In the genomic region with DNA sequence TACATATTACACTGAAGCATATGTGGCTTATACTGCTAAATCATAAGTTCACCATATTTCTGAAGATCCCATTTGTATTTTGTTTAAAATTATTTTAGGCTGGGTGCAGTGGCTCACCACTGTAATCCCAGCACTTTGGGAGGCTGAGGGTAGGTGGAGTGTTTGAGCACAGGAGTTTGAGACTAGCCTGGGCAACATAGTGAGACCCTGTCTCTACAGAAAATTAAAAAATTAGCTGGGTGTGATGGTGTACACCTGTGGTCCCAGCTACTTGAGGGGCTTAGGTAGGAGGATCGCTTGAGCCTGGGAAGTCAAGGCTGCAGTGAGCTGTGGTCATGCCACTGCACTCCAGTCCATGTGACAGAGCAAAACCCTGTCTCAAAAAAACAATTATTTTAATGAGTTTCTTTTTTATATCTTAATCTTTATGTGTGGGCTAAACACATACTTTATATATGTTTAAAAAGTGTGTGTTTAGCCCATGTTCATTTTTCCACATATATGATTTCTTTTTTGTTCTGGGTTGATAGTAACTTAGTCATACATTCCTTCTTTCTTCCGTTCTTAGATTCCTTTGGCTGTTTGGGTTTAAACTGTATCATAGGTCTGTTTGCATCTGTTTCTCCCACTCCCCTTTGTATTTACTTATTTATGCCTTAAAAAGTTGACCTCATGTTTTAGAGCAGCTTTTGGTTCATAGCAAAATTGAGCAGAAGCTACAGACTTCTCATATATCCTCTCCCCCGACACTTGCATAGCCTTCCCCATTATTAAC, we compare ENCODE assay signal across 16 cellular contexts. TPM values are rescaled to one million over a fixed set of nuclear protein-coding genes. Genes with fewer than 3 reads are reported as not detected.
DNase-seq lines count a peak whose midpoint lies in the region; ATAC-seq and TF ChIP-seq lines count a peak whose summit lies in the region.
"Had no signal": no experiment of that assay in that cellular context is flagged by ENCODE, and none has a peak within 500 bp of the region (broad histone marks: within the 10 kb centered on the region; RNA-seq: fewer than 3 reads in every experiment).

No MANE protein-coding gene starts in this region.

- H4K20me1 ChIP-seq in SK-N-SH (ENCODE audit: insufficient read depth), result peaks cover 29% of the 10 kb centered on the region

- 0 out of 2 replicates have a peak overlapping the region, but pooled peaks have one; percentile 41 for H3K4me2 ChIP-seq in SK-N-SH
- H3K4me2 ChIP-seq: BLaER1 treated with 17β-estradiol and CSF1 and Interleukin-3, amounts not matched to agents 10 nM and 100 nM had no signal

- TF ChIP-seq RAD21 in SK-N-SH (IDR thresholded peaks at IDR 0.05; ENCODE audit: low read length), result no peak

- H3F3A ChIP-seq in SK-N-SH (replicated peaks; ENCODE audit: insufficient read depth), result peaks cover 18% of the 10 kb centered on the region

- TF ChIP-seq CTCF in SK-N-SH (IDR thresholded peaks at IDR 0.05), result no peak
- TF ChIP-seq CTCF in esophagus muscularis mucosa (IDR thresholded peaks at IDR 0.05), result no peak
- TF ChIP-seq CTCF in progenitor cell of endocrine pancreas (IDR thresholded peaks at IDR 0.05; ENCODE audit: unreplicated experiment), result no peak

- no peaks in the 10 kb centered on the region for H3K27me3 Mint-ChIP-seq in activated CD4-positive, alpha-beta T cell treated with anti-CD3 and anti-CD28 coated beads, Interleukin-2, amount 10 ng/mL, durations not matched to agents 24 days and 14 days
- no peaks in the 10 kb centered on the region for H3K27me3 Mint-ChIP-seq in progenitor cell of endocrine pancreas

- no peaks in the 10 kb centered on the region for H3K9me3 Mint-ChIP-seq in activated CD4-positive, alpha-beta T cell treated with anti-CD3 and anti-CD28 coated beads, Interleukin-2, amount 10 ng/mL, durations not matched to agents 24 days and 14 days
- no peaks in the 10 kb centered on the region for H3K9me3 Mint-ChIP-seq in progenitor cell of endocrine pancreas (ENCODE audit: low read depth)

- H3K36me3 ChIP-seq in SK-N-SH (replicated peaks in 1 of 2; ENCODE audit: control insufficient read depth in 1 of 2, insufficient read depth in 2 of 2, low read length in 1 of 2), result peaks cover 0 to 4% of the 10 kb centered on the region in 2 experiments
- H3K36me3 ChIP-seq in esophagus muscularis mucosa, result no peaks in the 10 kb centered on the region
- H3K36me3 ChIP-seq: transverse colon had no signal

- no peak overlapping the region for H3K27ac Mint-ChIP-seq in activated CD4-positive, alpha-beta T cell treated with anti-CD3 and anti-CD28 coated beads, Interleukin-2, amount 10 ng/mL, durations not matched to agents 24 days and 14 days
- H3K27ac Mint-ChIP-seq in progenitor cell of endocrine pancreas, result peak overlapping the region; percentile 86

- intact Hi-C loops in activated CD4-positive, alpha-beta T cell treated with anti-CD3 and anti-CD28 coated beads, Interleukin-2, amount 10 ng/mL, durations not matched to agents 24 days and 14 days (cut with micrococcal nuclease), result no loop called here
- intact Hi-C loops in esophagus muscularis mucosa (cut with DNase I), result no loop called here

- H3K79me2 ChIP-seq in SK-N-SH (ENCODE audit: insufficient read depth), result peaks cover 97% of the 10 kb centered on the region

- peaks cover 9% of the 10 kb centered on the region for H3K36me3 Mint-ChIP-seq in activated CD4-positive, alpha-beta T cell treated with anti-CD3 and anti-CD28 coated beads, Interleukin-2, amount 10 ng/mL, durations not matched to agents 24 days and 14 days (ENCODE audit: low read depth)
- H3K36me3 Mint-ChIP-seq in progenitor cell of endocrine pancreas (ENCODE audit: insufficient read depth), result peaks cover 1% of the 10 kb centered on the region

- peaks cover 25% of the 10 kb centered on the region for H3K4me1 Mint-ChIP-seq in activated CD4-positive, alpha-beta T cell treated with anti-CD3 and anti-CD28 coated beads, Interleukin-2, amount 10 ng/mL, durations not matched to agents 24 days and 14 days
- peaks cover 25% of the 10 kb centered on the region for H3K4me1 Mint-ChIP-seq in progenitor cell of endocrine pancreas (ENCODE audit: low read depth)

- DNase-seq in activated CD4-positive, alpha-beta T cell treated with anti-CD3 and anti-CD28 coated beads, Interleukin-2, amount 10 ng/mL, durations not matched to agents 24 days and 14 days, result peak; percentile 27
- DNase-seq in activated CD4-positive, alpha-beta T cell treated with anti-CD3 and anti-CD28 coated beads for 1 hour, result no peak
- DNase-seq in SK-N-SH (no peak), esophagus muscularis mucosa (ENCODE audit: extremely low spot score) (peak; percentile 7), progenitor cell of endocrine pancreas (ENCODE audit: low spot score, unreplicated experiment) (no peak), NCI-H510A treated with DMSO at 0.1 percent for 48 hours (lab: John Stamatoyannopoulos, UW) (no peak), COR-L47 (lab: John Stamatoyannopoulos, UW) (no peak)
- DNase-seq: activated naive CD4-positive, alpha-beta T cell; effector CD8-positive, alpha-beta T cell; Karpas-422; NCI-H1436; posterior cingulate gyrus; transverse colon had no signal

- H3K9ac ChIP-seq in SK-N-SH, result no peak overlapping the region
- H3K9ac ChIP-seq: BLaER1 treated with 17β-estradiol and CSF1 and Interleukin-3, amounts not matched to agents 10 nM and 100 nM had no signal

- no peak overlapping the region for H3K4me3 Mint-ChIP-seq in activated CD4-positive, alpha-beta T cell treated with anti-CD3 and anti-CD28 coated beads, Interleukin-2, amount 10 ng/mL, durations not matched to agents 24 days and 14 days
- H3K4me3 Mint-ChIP-seq in progenitor cell of endocrine pancreas (ENCODE audit: low read depth), result no peak overlapping the region

- ATAC-seq in GM21737 (IDR thresholded peaks at IDR 0.05; ENCODE audit: unreplicated experiment), result no peak
- ATAC-seq: left lobe of liver had no signal

- H3K4me3 ChIP-seq in SK-N-SH (ENCODE audit: low read depth in 2 of 2, low read length in 1 of 2) (no peak overlapping the region), esophagus muscularis mucosa (no peak overlapping the region)
- H3K4me3 ChIP-seq: BLaER1 treated with 17β-estradiol and CSF1 and Interleukin-3, amounts not matched to agents 10 nM and 100 nM; transverse colon had no signal

- H3K9me2 ChIP-seq in SK-N-SH, result no peaks in the 10 kb centered on the region

- H3K27ac ChIP-seq in SK-N-SH (ENCODE audit: low read depth in 2 of 2, low read length in 1 of 2) (peak overlapping the region in 1 of 2 experiments; percentile 67; a peak in 1 of 4 replicates), esophagus muscularis mucosa (replicated peaks in 1 of 4) (peak overlapping the region in 2 of 4 donors; percentile 32 to 50)
- H3K27ac ChIP-seq: BLaER1 treated with 17β-estradiol and CSF1 and Interleukin-3, amounts not matched to agents 10 nM and 100 nM had no signal

- TF ChIP-seq POLR2A in esophagus muscularis mucosa (IDR thresholded peaks at IDR 0.05; ENCODE audit: low read depth), result no peak

- CTCF ChIA-PET in SK-N-SH (lab: Yijun Ruan, JAX), result interaction anchor here (0.7 to 2.8 kb wide), 6 partner anchors 11 to 34 kb away, joined by 3 to 9 read pairs (median 4); a partner anchor contains a TSS

- TF ChIP-seq EP300 in SK-N-SH (IDR thresholded peaks at IDR 0.05; ENCODE audit: borderline replicate concordance in 1 of 2, low read depth in 1 of 2, low read length in 1 of 2) (no peak), esophagus muscularis mucosa (IDR thresholded peaks at IDR 0.05) (no peak)

- no peaks in the 10 kb centered on the region for H3K27me3 ChIP-seq in SK-N-SH (ENCODE audit: insufficient read depth)
- H3K27me3 ChIP-seq in esophagus muscularis mucosa, result no peaks in the 10 kb centered on the region
- H3K27me3 ChIP-seq: BLaER1 treated with 17β-estradiol and CSF1 and Interleukin-3, amounts not matched to agents 10 nM and 100 nM; transverse colon had no signal

- WGBS in SK-N-SH (ENCODE audit: low lambda C conversion rate), result 79% methylated on average over 3 of the region's 3 CpGs
- WGBS in esophagus muscularis mucosa, result 78% methylated on average over 3 of the region's 3 CpGs

- H3K9me3 ChIP-seq in SK-N-SH (no peaks in the 10 kb centered on the region), esophagus muscularis mucosa (no peaks in the 10 kb centered on the region)
- H3K9me3 ChIP-seq: BLaER1 treated with 17β-estradiol and CSF1 and Interleukin-3, amounts not matched to agents 10 nM and 100 nM; transverse colon had no signal

- H3K4me1 ChIP-seq in SK-N-SH (ENCODE audit: control insufficient read depth in 1 of 2, insufficient read depth in 2 of 2, low read depth in 1 of 2, low read length in 1 of 2), result peaks cover 18 to 36% of the 10 kb centered on the region in 2 experiments
- H3K4me1 ChIP-seq in esophagus muscularis mucosa, result peaks cover 19 to 70% (median 64%) of the 10 kb centered on the region in 4 donors

- no peak overlapping the region for H2AFZ ChIP-seq in SK-N-SH (ENCODE audit: low read depth)

- POLR2A ChIA-PET in SK-N-SH (lab: Yijun Ruan, JAX), result no interaction called here

TF ChIP-seq in SK-N-SH, 30 proteins besides CTCF, POLR2A, EP300 and RAD21:
- TF ChIP-seq CHD2 (IDR thresholded peaks at IDR 0.05; ENCODE audit: low read length, partially characterized antibody) (no peak), FOSL2 (IDR thresholded peaks at IDR 0.05; ENCODE audit: borderline replicate concordance, low read depth) (peak; percentile 5; the same call in 1 of the 2 replicates), TCF12 (IDR thresholded peaks at IDR 0.05) (0 out of 2 replicates have a peak, but pooled peaks have one; percentile 14)
TF ChIP-seq in SK-N-SH: peak in this region for 2.

RNA-seq across cellular contexts. Expression of a gene that starts 33.5 kb away (rescaled TPM):
- total RNA-seq in activated CD4-positive, alpha-beta T cell treated with anti-CD3 and anti-CD28 coated beads, Interleukin-2, amount 10 ng/mL, durations not matched to agents 24 days and 14 days, result 26.3 and 31.3 TPM in 2 replicates
- 5.6 and 6.5 TPM in 2 replicates for polyA plus RNA-seq in SK-N-SH (2012; rRNA removed)
- polyA plus RNA-seq in SK-N-SH (2012; cell fraction: cytosol; rRNA removed), result 7.5 and 8.8 TPM in 2 replicates
- polyA plus RNA-seq in SK-N-SH (2012; cell fraction: nucleus; rRNA removed), result 5.7 and 10.8 TPM in 2 replicates
- total RNA-seq in esophagus muscularis mucosa (10 to 100 TPM; 17.0 to 36.5 (median 25.9) TPM), progenitor cell of endocrine pancreas (23.4 and 24.5 TPM in 2 replicates)

Comparison
In these comparisons a context has a peak if more than half of its experiments do, and no peak if none do; other contexts are left out.
1. DNase-seq: peak in activated CD4-positive, alpha-beta T cell treated with anti-CD3 and anti-CD28 coated beads, Interleukin-2, amount 10 ng/mL, durations not matched to agents 24 days and 14 days (single experiment) and esophagus muscularis mucosa (single experiment); none in activated CD4-positive, alpha-beta T cell treated with anti-CD3 and anti-CD28 coated beads for 1 hour (single experiment), SK-N-SH (single experiment), progenitor cell of endocrine pancreas (single experiment), NCI-H510A treated with DMSO at 0.1 percent for 48 hours (single experiment) and COR-L47 (single experiment).